14 cellular contexts compared by ENCODE assay signal in genomic region chr22:44266811-44267760, GRCh38. TPM values are rescaled to one million over a fixed set of nuclear protein-coding genes. Genes with fewer than 3 reads are reported as not detected.
"Had no signal": no experiment of that assay in that cellular context is flagged by ENCODE, and none has a peak within 500 bp of the region (broad histone marks: within the 10 kb centered on the region; RNA-seq: fewer than 3 reads in every experiment).

No MANE protein-coding gene starts in this region.

- H3K27me3 ChIP-seq: brain microvascular endothelial cell, gastroesophageal sphincter had no signal

- H3K27ac ChIP-seq: brain microvascular endothelial cell, gastroesophageal sphincter, thoracic aorta had no signal

- ATAC-seq: gastroesophageal sphincter; naive thymus-derived CD4-positive, alpha-beta T cell; stimulated activated naive CD8-positive, alpha-beta T cell treated with anti-CD3 and anti-CD28 coated beads, Interleukin-15, amount 100 ng/mL, for 72 hours had no signal

- H3K27me3 Mint-ChIP-seq: stimulated activated naive CD8-positive, alpha-beta T cell treated with anti-CD3 and anti-CD28 coated beads, Interleukin-15, amount 100 ng/mL, for 72 hours had no signal

- H3K9me3 Mint-ChIP-seq: activated B cell treated with CpG ODN at 0.5 μM for 24 hours; activated naive CD4-positive, alpha-beta T cell treated with anti-CD3 and anti-CD28 coated beads, Interleukin-2, amount 10 ng/mL, durations not matched to agents 7 days and 5 days; activated T-helper 2 cell treated with anti-CD3 and anti-CD28 coated beads, Interferon-gamma antibody, Interleukin-2, Interleukin-4, amounts not matched to agents 10 μg/mL and 5 μg/mL and 100 μg/mL, durations not matched to agents 14 hours and 24 hours and 36 hours; dendritic cell treated with granulocyte-macrophage colony-stimulating factor and Interleukin-4, amounts not matched to agents 40 ng/mL and 50 ng/mL, for 4 days; stimulated activated naive CD8-positive, alpha-beta T cell treated with anti-CD3 and anti-CD28 coated beads, Interleukin-15, amount 100 ng/mL, for 72 hours had no signal

- H3K27ac Mint-ChIP-seq: activated B cell treated with CpG ODN at 0.5 μM for 24 hours; activated naive CD4-positive, alpha-beta T cell treated with anti-CD3 and anti-CD28 coated beads, Interleukin-2, amount 10 ng/mL, durations not matched to agents 7 days and 5 days; activated T-helper 2 cell treated with anti-CD3 and anti-CD28 coated beads, Interferon-gamma antibody, Interleukin-2, Interleukin-4, amounts not matched to agents 10 μg/mL and 5 μg/mL and 100 μg/mL, durations not matched to agents 14 hours and 24 hours and 36 hours; dendritic cell treated with granulocyte-macrophage colony-stimulating factor and Interleukin-4, amounts not matched to agents 40 ng/mL and 50 ng/mL, for 4 days; naive thymus-derived CD4-positive, alpha-beta T cell had no signal

- DNase-seq: activated B cell treated with CpG ODN at 0.5 μM for 24 hours; activated CD4-positive, alpha-beta T cell treated with anti-CD3 and anti-CD28 coated beads, Interleukin-2, amount 50 U/mL, for 1 hour; activated naive CD4-positive, alpha-beta T cell treated with anti-CD3 and anti-CD28 coated beads, Interleukin-2, amount 10 ng/mL, durations not matched to agents 7 days and 5 days; brain microvascular endothelial cell; naive thymus-derived CD4-positive, alpha-beta T cell; stimulated activated CD4-positive, alpha-beta T cell treated with anti-CD3 and anti-CD28 coated beads, Interleukin-4, amount 100 ng/mL, for 1 hour; stimulated activated naive CD8-positive, alpha-beta T cell treated with anti-CD3 and anti-CD28 coated beads, Interleukin-15, amount 100 ng/mL, for 72 hours; T-helper 2 cell had no signal

- H3K4me3 Mint-ChIP-seq: activated B cell treated with CpG ODN at 0.5 μM for 24 hours; activated naive CD4-positive, alpha-beta T cell treated with anti-CD3 and anti-CD28 coated beads, Interleukin-2, amount 10 ng/mL, durations not matched to agents 7 days and 5 days; dendritic cell treated with granulocyte-macrophage colony-stimulating factor and Interleukin-4, amounts not matched to agents 40 ng/mL and 50 ng/mL, for 4 days; naive thymus-derived CD4-positive, alpha-beta T cell; stimulated activated naive CD8-positive, alpha-beta T cell treated with anti-CD3 and anti-CD28 coated beads, Interleukin-15, amount 100 ng/mL, for 72 hours had no signal

- H3K4me1 Mint-ChIP-seq: activated B cell treated with CpG ODN at 0.5 μM for 24 hours; activated naive CD4-positive, alpha-beta T cell treated with anti-CD3 and anti-CD28 coated beads, Interleukin-2, amount 10 ng/mL, durations not matched to agents 7 days and 5 days; naive thymus-derived CD4-positive, alpha-beta T cell; stimulated activated naive CD8-positive, alpha-beta T cell treated with anti-CD3 and anti-CD28 coated beads, Interleukin-15, amount 100 ng/mL, for 72 hours had no signal

- H3K36me3 Mint-ChIP-seq: activated naive CD4-positive, alpha-beta T cell treated with anti-CD3 and anti-CD28 coated beads, Interleukin-2, amount 10 ng/mL, durations not matched to agents 7 days and 5 days; naive thymus-derived CD4-positive, alpha-beta T cell had no signal

- H3K9me3 ChIP-seq: gastroesophageal sphincter, thoracic aorta had no signal

- H3K36me3 ChIP-seq: brain microvascular endothelial cell, gastroesophageal sphincter, thoracic aorta had no signal

- H3K4me3 ChIP-seq: gastroesophageal sphincter, thoracic aorta had no signal

RNA-seq across cellular contexts. Expression of gene SHISAL1, which starts 45.7 kb away (rescaled TPM):
- total RNA-seq: activated B cell treated with CpG ODN at 0.5 μM for 24 hours; activated T-helper 2 cell treated with anti-CD3 and anti-CD28 coated beads, Interferon-gamma antibody, Interleukin-2, Interleukin-4, amounts not matched to agents 10 μg/mL and 5 μg/mL and 100 μg/mL, durations not matched to agents 14 hours and 24 hours and 36 hours; epithelial cell of proximal tubule; mononuclear cell; naive thymus-derived CD4-positive, alpha-beta T cell had no signal
- polyA plus RNA-seq: naive thymus-derived CD4-positive, alpha-beta T cell had no signal
